ENCODE assay signal across 18 cellular contexts in the genomic region with DNA sequence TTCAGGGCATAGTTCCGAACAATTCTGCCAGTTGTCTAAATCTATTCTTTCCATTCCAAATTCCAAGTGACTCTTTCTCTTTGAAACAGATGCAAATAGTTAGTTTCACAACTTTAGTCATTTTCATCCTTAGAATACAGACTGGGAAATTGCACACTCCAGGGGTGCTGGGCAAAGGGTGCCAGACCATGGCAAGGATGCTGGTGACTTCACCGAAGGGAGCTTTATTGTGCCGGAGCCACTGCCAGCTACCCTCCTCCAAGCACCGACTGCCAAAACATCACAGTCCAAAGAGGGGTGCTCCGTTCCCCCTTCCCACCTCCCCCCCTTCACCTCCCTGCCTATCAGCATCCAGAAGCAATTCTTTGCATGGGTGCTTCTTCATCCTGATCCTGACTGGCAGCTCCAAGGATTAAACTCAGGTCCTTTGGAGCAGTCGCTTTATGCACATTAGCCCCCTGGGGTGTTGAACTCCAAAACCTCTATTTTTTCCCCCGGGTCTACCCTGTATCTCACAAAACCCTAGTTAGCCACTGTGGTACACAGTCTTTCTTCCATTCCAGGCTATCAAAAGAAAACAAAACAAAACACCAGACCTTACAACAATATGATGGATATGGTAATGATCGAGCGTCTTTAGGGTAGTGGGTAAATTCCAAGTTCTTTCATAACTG.
"Had no signal": no experiment of that assay in that cellular context is flagged by ENCODE, and none has a peak within 500 bp of the region (broad histone marks: within the 10 kb centered on the region; RNA-seq: fewer than 3 reads in every experiment).

No MANE protein-coding gene starts in this region.

- H3K4me3 Mint-ChIP-seq: activated CD4-positive, alpha-beta memory T cell treated with anti-CD3 and anti-CD28 coated beads for 36 hours; activated naive CD8-positive, alpha-beta T cell treated with anti-CD3 and anti-CD28 coated beads for 36 hours; memory B cell; naive B cell had no signal

- H3K36me3 Mint-ChIP-seq: activated CD4-positive, alpha-beta memory T cell treated with anti-CD3 and anti-CD28 coated beads for 36 hours; activated naive CD8-positive, alpha-beta T cell treated with anti-CD3 and anti-CD28 coated beads for 36 hours; memory B cell; naive B cell had no signal

- H3K27me3 Mint-ChIP-seq: activated CD4-positive, alpha-beta memory T cell treated with anti-CD3 and anti-CD28 coated beads for 36 hours; activated naive CD8-positive, alpha-beta T cell treated with anti-CD3 and anti-CD28 coated beads for 36 hours; naive B cell had no signal

- H3K9me3 ChIP-seq: prostate gland, right atrium auricular region, transverse colon, vagina had no signal

- H3K27ac Mint-ChIP-seq: activated CD4-positive, alpha-beta memory T cell treated with anti-CD3 and anti-CD28 coated beads for 36 hours; activated naive CD8-positive, alpha-beta T cell treated with anti-CD3 and anti-CD28 coated beads for 36 hours; memory B cell had no signal

- H3K4me1 ChIP-seq: prostate gland, right atrium auricular region, stomach, transverse colon, vagina had no signal

- H3K4me3 ChIP-seq: cardiac muscle cell, prostate gland, right atrium auricular region, stomach, transverse colon, vagina had no signal

- H3K4me1 Mint-ChIP-seq: activated naive CD8-positive, alpha-beta T cell treated with anti-CD3 and anti-CD28 coated beads for 36 hours; memory B cell had no signal

- ATAC-seq: left cardiac atrium had no signal

- H3K36me3 ChIP-seq: cardiac muscle cell, prostate gland, right atrium auricular region, stomach, transverse colon, vagina had no signal

- H3K27ac ChIP-seq: cardiac muscle cell, prostate gland, right atrium auricular region, stomach, transverse colon, vagina had no signal

- DNase-seq: activated CD4-positive, alpha-beta memory T cell treated with anti-CD3 and anti-CD28 coated beads for 36 hours; activated CD4-positive, alpha-beta T cell treated with anti-CD3 and anti-CD28 coated beads for 48 hours; activated naive CD4-positive, alpha-beta T cell treated with Interleukin-2 at 50 U/mL for 16 hours; activated naive CD8-positive, alpha-beta T cell treated with anti-CD3 and anti-CD28 coated beads for 36 hours; activated T-cell treated with anti-CD3 and anti-CD28 coated beads, Interleukin-2, amount 50 U/mL, for 48 hours; effector memory CD4-positive, alpha-beta T cell; foreskin melanocyte; hippocampal formation; islet precursor cell; left cardiac atrium; naive B cell; stomach; transverse colon had no signal

- H3K9me3 Mint-ChIP-seq: activated CD4-positive, alpha-beta memory T cell treated with anti-CD3 and anti-CD28 coated beads for 36 hours; activated naive CD8-positive, alpha-beta T cell treated with anti-CD3 and anti-CD28 coated beads for 36 hours; memory B cell had no signal
